ENCODE assay signal across 8 cellular contexts in genomic region chr1:28642056-28642846, GRCh38. TPM values are rescaled to one million over a fixed set of nuclear protein-coding genes. Genes with fewer than 3 reads are reported as not detected.
DNase-seq lines count a peak whose midpoint lies in the region; ATAC-seq and TF ChIP-seq lines count a peak whose summit lies in the region.

No MANE protein-coding gene starts in this region.

- peaks cover 28% of the 10 kb centered on the region for H3K36me3 Mint-ChIP-seq in stimulated activated effector memory CD8-positive, alpha-beta T cell treated with anti-CD3 and anti-CD28 coated beads, Interleukin-12 subunit alpha, Interleukin-12 subunit beta, amount 100 ng/mL, for 72 hours

- peak; percentile 3 for ATAC-seq in GM19372 (IDR thresholded peaks at IDR 0.05; ENCODE audit: low read depth, unreplicated experiment)
- peak; percentile 43 for ATAC-seq in stimulated activated effector memory CD8-positive, alpha-beta T cell treated with anti-CD3 and anti-CD28 coated beads, Interleukin-12 subunit alpha, Interleukin-12 subunit beta, amount 100 ng/mL, for 72 hours

- 1% methylated on average over 26 of the region's 26 CpGs for WGBS in HUES64
- WGBS in adrenal gland, 4 donors = 0% methylated on average over 26 of the region's 26 CpGs

- H3K27ac Mint-ChIP-seq in stimulated activated effector memory CD8-positive, alpha-beta T cell treated with anti-CD3 and anti-CD28 coated beads, Interleukin-12 subunit alpha, Interleukin-12 subunit beta, amount 100 ng/mL, for 72 hours = peak overlapping the region; percentile 99

- no peaks in the 10 kb centered on the region for H3K9me3 ChIP-seq in HUES64 (ENCODE audit: insufficient read depth, low read depth, low read length)
- no peaks in the 10 kb centered on the region for H3K9me3 ChIP-seq in adrenal gland (replicated peaks in 1 of 3)
- no peaks in the 10 kb centered on the region for H3K9me3 ChIP-seq in iPS-18c (ENCODE audit: control insufficient read depth, insufficient read depth, low read length)

- no peak for TF ChIP-seq CTCF in AG04449 (IDR thresholded peaks at IDR 0.05; ENCODE audit: insufficient read depth, low read length, missing control alignments)
- TF ChIP-seq CTCF in adrenal gland (IDR thresholded peaks at IDR 0.05) = no peak

- no peaks in the 10 kb centered on the region for H3K9me3 Mint-ChIP-seq in stimulated activated effector memory CD8-positive, alpha-beta T cell treated with anti-CD3 and anti-CD28 coated beads, Interleukin-12 subunit alpha, Interleukin-12 subunit beta, amount 100 ng/mL, for 72 hours

- H3K4me3 Mint-ChIP-seq in stimulated activated effector memory CD8-positive, alpha-beta T cell treated with anti-CD3 and anti-CD28 coated beads, Interleukin-12 subunit alpha, Interleukin-12 subunit beta, amount 100 ng/mL, for 72 hours = peak overlapping the region; percentile 100

- CTCF ChIA-PET in AG04449 (lab: Yijun Ruan, JAX) = interaction anchor here (0.9 to 2.4 kb wide), 6 partner anchors 26 to 284 kb away, joined by 3 to 12 read pairs (median 4); partner anchors contain the start of genes GMEB1 and YTHDF2

- peaks cover 32% of the 10 kb centered on the region for H3K4me1 Mint-ChIP-seq in stimulated activated effector memory CD8-positive, alpha-beta T cell treated with anti-CD3 and anti-CD28 coated beads, Interleukin-12 subunit alpha, Interleukin-12 subunit beta, amount 100 ng/mL, for 72 hours

- POLR2A ChIA-PET in AG04449 (lab: Yijun Ruan, JAX) = interaction anchor here (0.6 to 2.9 kb wide), 11 partner anchors 25 to 282 kb away, joined by 3 to 20 read pairs (median 4); partner anchors contain the start of genes GMEB1 and YTHDF2

- H3K9ac ChIP-seq in HUES64 (ENCODE audit: low read depth, low read length) = peak overlapping the region; percentile 89

- H3K27ac ChIP-seq in HUES64 (ENCODE audit: low read depth, low read length) (peak overlapping the region; percentile 95), adrenal gland (peak overlapping the region; percentile 27 to 94 (median 91))

- peak overlapping the region; percentile 97 for H3K4me3 ChIP-seq in AG04449 (ENCODE audit: low read depth, low read length)
- H3K4me3 ChIP-seq in HUES64 (ENCODE audit: low read length) = peak overlapping the region; percentile 98
- H3K4me3 ChIP-seq in adrenal gland = peak overlapping the region in 3 of 4 donors; percentile 69 to 77 (median 75)
- H3K4me3 ChIP-seq in iPS-18c (ENCODE audit: insufficient read depth, low read depth, low read length) = peak overlapping the region; percentile 94

- TF ChIP-seq POLR2A in adrenal gland (IDR thresholded peaks at IDR 0.05) (no peak), erythroblast (IDR thresholded peaks at IDR 0.05; ENCODE audit: low read length) (no peak)

- H3K36me3 ChIP-seq in HUES64 (ENCODE audit: insufficient read depth, low read length) (no peaks in the 10 kb centered on the region), adrenal gland (replicated peaks in 1 of 2) (no peaks in the 10 kb centered on the region)

- no peaks in the 10 kb centered on the region for H3K27me3 ChIP-seq in HUES64 (ENCODE audit: insufficient read depth, low read length)
- no peaks in the 10 kb centered on the region for H3K27me3 ChIP-seq in adrenal gland

- intact Hi-C loops in adrenal gland (cut with DNase I) = no loop called here

- peaks cover 10% of the 10 kb centered on the region for H3K4me1 ChIP-seq in HUES64 (ENCODE audit: insufficient read depth, low read length)
- peaks cover under 1 to 29% of the 10 kb centered on the region in 2 donors for H3K4me1 ChIP-seq in adrenal gland (replicated peaks in 1 of 2)

- no peak for DNase-seq in AG04449 (ENCODE audit: low read depth, low spot score)
- DNase-seq in adrenal gland = peak in 1 of 7 donors; percentile 14
- no peak for DNase-seq in stimulated activated effector memory CD8-positive, alpha-beta T cell treated with anti-CD3 and anti-CD28 coated beads, Interleukin-12 subunit alpha, Interleukin-12 subunit beta, amount 100 ng/mL, for 72 hours (ENCODE audit: low spot score in 2 of 2)
- DNase-seq in KG1 (lab: John Stamatoyannopoulos, UW) = no peak
- no peak for DNase-seq in erythroblast (lab: John Stamatoyannopoulos, UW)

RNA-seq across cellular contexts. Expression of gene TAF12, which starts 0.6 kb away (rescaled TPM):
- polyA plus RNA-seq in HUES64 (2013, experiment 1 of 2) = 22.2 TPM
- 26.6 TPM for polyA plus RNA-seq in HUES64 (2013, experiment 2 of 2)
- 10 to 100 TPM; 12.2 to 25.5 (median 18.2) TPM for total RNA-seq in adrenal gland
- 10 to 100 TPM; 24.8 to 35.0 (median 28.2) TPM for polyA plus RNA-seq in adrenal gland

RNA-seq across cellular contexts. Expression of gene RNU11, which starts 6.1 kb away (rescaled TPM):
- 5,976 TPM for polyA plus RNA-seq in HUES64 (2013, experiment 1 of 2)
- 5,446 TPM for polyA plus RNA-seq in HUES64 (2013, experiment 2 of 2)
- total RNA-seq in adrenal gland = not detected
- not detected for polyA plus RNA-seq in adrenal gland

RNA-seq across cellular contexts. Expression of gene GMEB1, which starts 26.3 kb away (rescaled TPM):
- polyA plus RNA-seq in HUES64 (2013, experiment 1 of 2) = 11.8 TPM
- polyA plus RNA-seq in HUES64 (2013, experiment 2 of 2) = 13.9 TPM
- 10 to 100 TPM in 4 of 8 donors, 1 to 10 TPM in 4; 7.4 to 27.0 (median 10.4) TPM for total RNA-seq in adrenal gland
- 1 to 10 TPM; 3.6 to 9.0 (median 4.0) TPM for polyA plus RNA-seq in adrenal gland

RNA-seq across cellular contexts. Expression of gene RAB42, which starts 50.2 kb away (rescaled TPM):
- polyA plus RNA-seq in HUES64 (2013, experiment 1 of 2) = 5.9 TPM
- polyA plus RNA-seq in HUES64 (2013, experiment 2 of 2) = 7.2 TPM
- total RNA-seq in adrenal gland = 1 to 10 TPM; 2.4 to 7.2 (median 4.1) TPM
- polyA plus RNA-seq in adrenal gland = 1 to 10 TPM in 2 of 3 donors, under 1 TPM in 1; 0.46 to 7.1 (median 1.0) TPM
